In genomic region chr16:82627811-82628339, GRCh38 we compare ENCODE assay signal across 9 cellular contexts. TPM values are rescaled to one million over a fixed set of nuclear protein-coding genes. Genes with fewer than 3 reads are reported as not detected.
DNase-seq lines count a peak whose midpoint lies in the region; ATAC-seq, FAIRE-seq and TF ChIP-seq lines count a peak whose summit lies in the region.
"Had no signal": no experiment of that assay in that cellular context is flagged by ENCODE, and none has a peak within 500 bp of the region (broad histone marks: within the 10 kb centered on the region; RNA-seq: fewer than 3 reads in every experiment).

No MANE protein-coding gene starts in this region.

- TF ChIP-seq EP300 in suprapubic skin (IDR thresholded peaks at IDR 0.05): no peak

- peak overlapping the region; percentile 31 for H2AFZ ChIP-seq in keratinocyte (ENCODE audit: control insufficient read depth, low read length)

- TF ChIP-seq POLR2A in suprapubic skin (IDR thresholded peaks at IDR 0.05): no peak

- H3K4me2 ChIP-seq in keratinocyte (ENCODE audit: control insufficient read depth, extremely low read depth, insufficient read depth, low read depth, low read length): peak overlapping the region; percentile 100

- TF ChIP-seq CTCF in colonic mucosa (IDR thresholded peaks at IDR 0.05) (no peak), keratinocyte (optimal IDR thresholded peaks at IDR 0.05 in 1 of 3, IDR thresholded peaks at IDR 0.05 in 1 of 3, conservative IDR thresholded peaks at IDR 0.05 in 1 of 3; ENCODE audit: extremely low read depth in 1 of 3, insufficient read depth in 2 of 3, low read length in 3 of 3) (no peak), suprapubic skin (IDR thresholded peaks at IDR 0.05) (no peak)

- peaks cover 0 to 6% of the 10 kb centered on the region in 2 donors for H3K4me1 Mint-ChIP-seq in stimulated activated naive B cell treated with anti-CD40 and anti-IgM and Interleukin-4, amounts not matched to agents 10 μg/mL and 1 μg/mL and 100 μg/mL, for 72 hours
- H3K4me1 Mint-ChIP-seq: central memory CD8-positive, alpha-beta T cell had no signal

- peaks cover 41% of the 10 kb centered on the region for H3K79me2 ChIP-seq in keratinocyte (ENCODE audit: control insufficient read depth, insufficient read depth, low read length)

- peaks cover 31% of the 10 kb centered on the region for H3K4me1 ChIP-seq in HUES6 (ENCODE audit: control insufficient read depth, insufficient read depth, low read length)
- H3K4me1 ChIP-seq in colonic mucosa: peaks cover 5% of the 10 kb centered on the region
- H3K4me1 ChIP-seq in keratinocyte (ENCODE audit: control insufficient read depth, extremely low read depth, insufficient read depth, low read length): peaks cover 53% of the 10 kb centered on the region
- H3K4me1 ChIP-seq in suprapubic skin: peaks cover 65% of the 10 kb centered on the region

- H3K36me3 ChIP-seq in HUES6 (ENCODE audit: control insufficient read depth, insufficient read depth, low read length) (no peaks in the 10 kb centered on the region), colonic mucosa (no peaks in the 10 kb centered on the region), keratinocyte (ENCODE audit: control insufficient read depth in 2 of 2, extremely low read depth in 1 of 2, insufficient read depth in 2 of 2, low read length in 2 of 2) (peaks cover 0 to 6% of the 10 kb centered on the region in 2 experiments), suprapubic skin (no peaks in the 10 kb centered on the region)

- no peaks in the 10 kb centered on the region for H3K9me3 Mint-ChIP-seq in stimulated activated naive B cell treated with anti-CD40 and anti-IgM and Interleukin-4, amounts not matched to agents 10 μg/mL and 1 μg/mL and 100 μg/mL, for 72 hours
- H3K9me3 Mint-ChIP-seq: central memory CD8-positive, alpha-beta T cell had no signal

- peaks cover 56 to 61% of the 10 kb centered on the region in 2 donors for H3K27me3 Mint-ChIP-seq in stimulated activated naive B cell treated with anti-CD40 and anti-IgM and Interleukin-4, amounts not matched to agents 10 μg/mL and 1 μg/mL and 100 μg/mL, for 72 hours

- H3K9ac ChIP-seq in HUES6 (ENCODE audit: low read length) (peak overlapping the region; percentile 55), colonic mucosa (ENCODE audit: low read depth in 2 of 2, low read length in 2 of 2) (peak overlapping the region in 1 of 2 donors; percentile 44), keratinocyte (ENCODE audit: control insufficient read depth, extremely low read depth, insufficient read depth, low read length) (peak overlapping the region; percentile 89)

- H3K9me3 ChIP-seq in HUES6 (ENCODE audit: control insufficient read depth, insufficient read depth, low read depth, low read length) (peaks cover 2% of the 10 kb centered on the region; the same call in 1 of the 2 replicates), colonic mucosa (no peaks in the 10 kb centered on the region), keratinocyte (ENCODE audit: control insufficient read depth, low read depth, low read length) (no peaks in the 10 kb centered on the region), suprapubic skin (no peaks in the 10 kb centered on the region)

- H3K27me3 ChIP-seq in HUES6 (ENCODE audit: control insufficient read depth, insufficient read depth, low read length) (peaks cover 62% of the 10 kb centered on the region), colonic mucosa (peaks cover 26% of the 10 kb centered on the region), keratinocyte (ENCODE audit: control insufficient read depth, extremely low read depth, insufficient read depth, low read length) (no peaks in the 10 kb centered on the region), suprapubic skin (peaks cover 31% of the 10 kb centered on the region)

- H3K4me3 ChIP-seq in HUES6 (ENCODE audit: low read depth, low read length) (peak overlapping the region; percentile 69), colonic mucosa (peak overlapping the region; percentile 29), keratinocyte (ENCODE audit: control insufficient read depth in 2 of 3, extremely low read depth in 1 of 3, insufficient read depth in 2 of 3, low read depth in 1 of 3, low read length in 3 of 3) (peak overlapping the region; percentile 68 to 83 (median 82)), suprapubic skin (peak overlapping the region; percentile 61)

- intact Hi-C loops in colonic mucosa (cut with DNase I): loop anchor here (10.0 kb wide), 1 partner anchor 577 kb away; no protein-coding TSS in a partner anchor

- H3K36me3 Mint-ChIP-seq in stimulated activated naive B cell treated with anti-CD40 and anti-IgM and Interleukin-4, amounts not matched to agents 10 μg/mL and 1 μg/mL and 100 μg/mL, for 72 hours: no peaks in the 10 kb centered on the region

- no peak overlapping the region; the same call in 1 of the 2 replicates for H3K27ac ChIP-seq in HUES6 (ENCODE audit: low read depth, low read length)
- no peak overlapping the region for H3K27ac ChIP-seq in colonic mucosa
- H3K27ac ChIP-seq in keratinocyte (ENCODE audit: control insufficient read depth, insufficient read depth, low read length): peak overlapping the region; percentile 98
- H3K27ac ChIP-seq in suprapubic skin: peak overlapping the region; percentile 88

- no peak for FAIRE-seq in keratinocyte (lab: Jason Lieb, UNC)

- no peaks in the 10 kb centered on the region for H4K20me1 ChIP-seq in keratinocyte (ENCODE audit: control insufficient read depth, extremely low read depth, insufficient read depth, low read length)

- DNase-seq in colonic mucosa (no peak), keratinocyte (ENCODE audit: low read depth, low spot score) (peak; percentile 83), suprapubic skin (ENCODE audit: low spot score in 2 of 2) (no peak)
- no peak for DNase-seq in stimulated activated naive B cell treated with anti-CD40 and anti-IgM and Interleukin-4, amounts not matched to agents 10 μg/mL and 1 μg/mL and 100 μg/mL, for 72 hours
- no peak for DNase-seq in activated T-cell treated with anti-CD3 and anti-CD28 coated beads, Interleukin-2, amount 50 U/mL, for 1 hour

- no peak overlapping the region for H3K4me3 Mint-ChIP-seq in stimulated activated naive B cell treated with anti-CD40 and anti-IgM and Interleukin-4, amounts not matched to agents 10 μg/mL and 1 μg/mL and 100 μg/mL, for 72 hours

- no peaks in the 10 kb centered on the region for H3K9me1 ChIP-seq in keratinocyte (ENCODE audit: control insufficient read depth, extremely low read depth, insufficient read depth, low read length)

- ATAC-seq in HG03280 (IDR thresholded peaks at IDR 0.05; ENCODE audit: unreplicated experiment) (no peak), HG03565 (IDR thresholded peaks at IDR 0.05; ENCODE audit: unreplicated experiment) (no peak)
- ATAC-seq in stimulated activated naive B cell treated with anti-CD40 and anti-IgM and Interleukin-4, amounts not matched to agents 10 μg/mL and 1 μg/mL and 100 μg/mL, for 72 hours (replicated peaks): no peak

- H3K27ac Mint-ChIP-seq in stimulated activated naive B cell treated with anti-CD40 and anti-IgM and Interleukin-4, amounts not matched to agents 10 μg/mL and 1 μg/mL and 100 μg/mL, for 72 hours: no peak overlapping the region

- dilution Hi-C loops in keratinocyte (cut with MboI; ENCODE audit: extremely low pct_ligation_motif_present, low sequenced_read_pairs): no loop called here

- WGBS in suprapubic skin: 3% methylated on average over 5 of the region's 29 CpGs

RNA-seq across cellular contexts. Expression of gene CDH13, which starts 1.1 kb away (rescaled TPM):
- total RNA-seq in colonic mucosa (1 to 10 TPM; 2.4 to 6.3 TPM), suprapubic skin (100 to 1,000 TPM in 3 of 4 donors, 10 to 100 TPM in 1; 90.4 to 176 (median 139) TPM)
- 111 to 137 TPM (median 116 TPM) in 3 replicates for polyA plus RNA-seq in keratinocyte
- polyA plus RNA-seq in keratinocyte (2011; ENCODE audit: low read depth): 82.1 TPM
- polyA plus RNA-seq in keratinocyte (2011; cell fraction: cytosol; rRNA removed): 53.8 and 54.0 TPM in 2 replicates
- 150 and 170 TPM in 2 replicates for polyA plus RNA-seq in keratinocyte (2011; cell fraction: nucleus; rRNA removed)
- 29.1 and 86.4 TPM in 2 replicates for polyA plus RNA-seq in keratinocyte (2012; ENCODE audit: low replicate concordance)
- 137 to 178 TPM (median 152 TPM) in 3 replicates for polyA minus RNA-seq in keratinocyte
- polyA minus RNA-seq in keratinocyte (2011; cell fraction: cytosol; rRNA and poly(A)+ RNA removed): 77.5 TPM
- polyA minus RNA-seq in keratinocyte (2011; cell fraction: nucleus; rRNA and poly(A)+ RNA removed): 172 and 448 TPM in 2 replicates

Comparison
In these comparisons a context has a peak if more than half of its experiments do, and no peak if none do; other contexts are left out.
1. H3K27ac ChIP-seq: peak in keratinocyte (single experiment) and suprapubic skin (single experiment); none in HUES6 (single experiment) and colonic mucosa (single experiment).
2. H3K4me3 ChIP-seq: peak in every context shown above with its lines; median percentile 82 in keratinocyte; 69 in HUES6; 61 in suprapubic skin; 29 in colonic mucosa.
3. RNA of gene CDH13, which starts 1.1 kb away (total RNA-seq): 90.4 to 176 TPM in suprapubic skin; 2.4 to 6.3 TPM in colonic mucosa; every median in the first group is over 10 times any median in the second.